Comparison of ENCODE assay signal across 17 cellular contexts in the genomic region with DNA sequence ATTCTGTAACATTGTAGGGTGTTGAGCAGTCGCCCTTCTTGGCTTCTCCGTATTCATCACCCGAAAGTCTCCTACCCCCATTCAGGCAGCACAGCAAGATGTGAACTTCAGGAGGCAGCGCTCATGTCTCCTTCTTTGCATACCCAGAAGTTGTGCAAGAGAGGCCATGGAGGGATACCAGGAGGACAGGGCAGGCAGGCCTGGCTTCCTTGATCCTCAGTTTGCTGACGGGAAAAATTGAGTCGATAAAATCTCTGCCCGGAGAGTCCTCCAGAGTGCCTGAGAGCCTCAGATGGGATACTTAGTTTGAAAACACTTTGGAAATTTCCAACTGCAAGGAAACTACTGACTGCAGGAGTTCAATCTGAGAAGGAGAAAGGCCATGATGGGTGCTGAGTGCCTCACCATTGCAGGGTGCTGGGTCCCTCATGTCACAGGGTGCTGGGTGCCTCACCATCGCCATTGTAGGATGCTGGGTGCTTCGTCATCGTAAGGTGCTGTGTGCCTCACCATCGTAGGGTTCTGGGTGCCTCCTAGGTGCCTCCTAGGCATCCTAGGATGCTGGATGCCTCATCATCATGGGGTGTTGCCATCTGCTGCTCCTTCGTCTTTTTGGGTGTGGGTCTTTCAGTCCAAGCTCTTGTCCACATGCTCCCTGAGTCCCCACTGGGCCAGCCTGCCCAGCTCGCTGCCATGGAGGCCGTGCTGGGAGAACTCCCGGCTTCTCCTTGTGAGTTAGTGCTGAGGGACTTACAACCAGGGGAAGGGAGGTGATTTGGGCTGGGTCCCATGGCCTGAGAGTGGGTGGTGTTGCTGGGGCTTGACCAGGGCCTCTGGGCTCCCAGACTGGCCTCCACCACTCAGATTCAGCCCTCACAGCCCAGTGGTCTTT.
DNase-seq lines count a peak whose midpoint lies in the region; TF ChIP-seq lines count a peak whose summit lies in the region.
"Had no signal": no experiment of that assay in that cellular context is flagged by ENCODE, and none has a peak within 500 bp of the region (broad histone marks: within the 10 kb centered on the region; RNA-seq: fewer than 3 reads in every experiment).

No MANE protein-coding gene starts in this region.

- H2BK120ac ChIP-seq in trophoblast cell (ENCODE audit: insufficient read depth, low read length, poor library complexity): peak overlapping the region; percentile 85

- peak overlapping the region; percentile 51 for H2BK12ac ChIP-seq in trophoblast cell (ENCODE audit: low read length)

- no peak overlapping the region for H3K23ac ChIP-seq in trophoblast cell (ENCODE audit: low read length)

- no peak overlapping the region for H3K4me2 ChIP-seq in trophoblast cell (ENCODE audit: low read length)
- H3K4me2 ChIP-seq: A549, BLaER1, GM23338 had no signal

- peak overlapping the region; percentile 77 for H3K18ac ChIP-seq in trophoblast cell (ENCODE audit: low read length)

- H3K9me3 Mint-ChIP-seq in endodermal cell: peaks cover 2% of the 10 kb centered on the region

- peak overlapping the region; percentile 1 for H3K4ac ChIP-seq in trophoblast cell (ENCODE audit: low read depth, low read length)

- peaks cover 37% of the 10 kb centered on the region for H3K79me1 ChIP-seq in trophoblast cell (ENCODE audit: low read length)

- H3K9ac ChIP-seq in endodermal cell (ENCODE audit: extremely low read depth, low read length, poor library complexity, severe bottlenecking) (no peak overlapping the region), trophoblast cell (ENCODE audit: low read length) (no peak overlapping the region)
- H3K9ac ChIP-seq: BLaER1 had no signal

- no peak overlapping the region for H4K12ac ChIP-seq in trophoblast cell (ENCODE audit: low read depth, low read length)

- no peak overlapping the region for H3K27ac Mint-ChIP-seq in endodermal cell
- H3K27ac Mint-ChIP-seq: CD4-positive, alpha-beta memory T cell; GM23338 had no signal

- H3K14ac ChIP-seq in trophoblast cell (ENCODE audit: low read length): peak overlapping the region; percentile 75

- H3K79me2 ChIP-seq in trophoblast cell (ENCODE audit: control insufficient read depth, insufficient read depth, low read length, poor library complexity): peaks cover 5% of the 10 kb centered on the region

- intact Hi-C loops in esophagus muscularis mucosa (cut with DNase I): no loop called here

- TF ChIP-seq CTCF in endodermal cell (conservative IDR thresholded peaks at IDR 0.05): no peak
- no peak for TF ChIP-seq CTCF in esophagus muscularis mucosa (IDR thresholded peaks at IDR 0.05)

- WGBS in endodermal cell (ENCODE audit: insufficient coverage in 1 of 2, insufficient read length in 1 of 2), 2 experiments: 90 to 98% methylated on average over 10 to 15 of the region's 15 CpGs
- WGBS in trophoblast cell (ENCODE audit: extremely low coverage, insufficient coverage, insufficient read length): no CpG with 5 or more reads among the region's 15 CpGs
- 96% methylated on average over 15 of the region's 15 CpGs for WGBS in esophagus muscularis mucosa

- TF ChIP-seq POLR2A in esophagus muscularis mucosa (IDR thresholded peaks at IDR 0.05; ENCODE audit: low read depth): no peak

- H3K27me3 ChIP-seq in endodermal cell (ENCODE audit: control insufficient read depth, insufficient read depth, low read length, poor library complexity, severe bottlenecking): no peaks in the 10 kb centered on the region
- no peaks in the 10 kb centered on the region for H3K27me3 ChIP-seq in trophoblast cell (ENCODE audit: insufficient read depth, low read length)
- H3K27me3 ChIP-seq in esophagus muscularis mucosa: no peaks in the 10 kb centered on the region
- H3K27me3 ChIP-seq: BLaER1 had no signal

- no peaks in the 10 kb centered on the region for H3K4me1 ChIP-seq in endodermal cell (ENCODE audit: control insufficient read depth, insufficient read depth, low read length)
- H3K4me1 ChIP-seq in trophoblast cell (ENCODE audit: control insufficient read depth in 1 of 2, insufficient read depth in 2 of 2, low read length in 2 of 2): peaks cover 19 to 30% of the 10 kb centered on the region in 2 experiments
- H3K4me1 ChIP-seq in esophagus muscularis mucosa: peaks cover 23 to 32% (median 25%) of the 10 kb centered on the region in 4 donors
- H3K4me1 ChIP-seq: A549, BLaER1 had no signal

- no peak overlapping the region for H3K4me3 Mint-ChIP-seq in endodermal cell
- H3K4me3 Mint-ChIP-seq: CD14-positive monocyte; CD4-positive, alpha-beta memory T cell; GM23338 had no signal

- DNase-seq in activated CD8-positive, alpha-beta memory T cell treated with anti-CD3 and anti-CD28 coated beads for 24 hours: peak; percentile 37
- no peak for DNase-seq in activated CD8-positive, alpha-beta memory T cell treated with anti-CD3 and anti-CD28 coated beads, Interleukin-2, amount 50 U/mL, for 48 hours
- DNase-seq in endodermal cell (peak; percentile 19), trophoblast cell (peak; percentile 88 to 94), HuH-7.5 (ENCODE audit: low spot score) (no peak), esophagus muscularis mucosa (ENCODE audit: extremely low spot score) (no peak), NCI-H345 (lab: John Stamatoyannopoulos, UW) (no peak)
- DNase-seq: CD4-positive, alpha-beta memory T cell; DMS153; DMS79; GDM1; H7 had no signal

- H3K27me3 Mint-ChIP-seq in endodermal cell (ENCODE audit: insufficient read depth): no peaks in the 10 kb centered on the region
- H3K27me3 Mint-ChIP-seq: CD4-positive, alpha-beta memory T cell had no signal

- H2BK5ac ChIP-seq in trophoblast cell (ENCODE audit: low read depth, low read length, poor library complexity): peak overlapping the region; percentile 63

- peak overlapping the region; percentile 34 for H4K8ac ChIP-seq in trophoblast cell (ENCODE audit: low read depth, low read length)

- H3K36me3 Mint-ChIP-seq in endodermal cell (ENCODE audit: low read depth): no peaks in the 10 kb centered on the region
- H3K36me3 Mint-ChIP-seq: CD14-positive monocyte; CD4-positive, alpha-beta memory T cell had no signal

- no peaks in the 10 kb centered on the region for H3K4me1 Mint-ChIP-seq in endodermal cell
- H3K4me1 Mint-ChIP-seq: CD14-positive monocyte; CD4-positive, alpha-beta memory T cell; GM23338 had no signal

- H2AFZ ChIP-seq in trophoblast cell (ENCODE audit: insufficient read depth, low read length, poor library complexity): peak overlapping the region; percentile 44
- H2AFZ ChIP-seq: GM23338 had no signal

- no peak for TF ChIP-seq EP300 in esophagus muscularis mucosa (IDR thresholded peaks at IDR 0.05)

- H3K9me3 ChIP-seq in endodermal cell (ENCODE audit: control insufficient read depth, low read length) (no peaks in the 10 kb centered on the region), trophoblast cell (ENCODE audit: insufficient read depth, low read depth, low read length) (peaks cover 3% of the 10 kb centered on the region), esophagus muscularis mucosa (peaks cover 0 to 6% (median 0%) of the 10 kb centered on the region in 4 donors)
- H3K9me3 ChIP-seq: BLaER1 had no signal

- H3K27ac ChIP-seq in endodermal cell (ENCODE audit: low read depth, low read length) (no peak overlapping the region), trophoblast cell (ENCODE audit: low read depth, low read length) (peak overlapping the region; percentile 50), esophagus muscularis mucosa (replicated peaks in 1 of 4) (no peak overlapping the region)
- H3K27ac ChIP-seq: 22Rv1, A549, BLaER1 had no signal

- H4K91ac ChIP-seq in trophoblast cell (ENCODE audit: low read depth, low read length): peak overlapping the region; percentile 82

- H2AK5ac ChIP-seq in trophoblast cell (ENCODE audit: low read length): peak overlapping the region; percentile 71

- H3K4me3 ChIP-seq in endodermal cell (ENCODE audit: low read length) (no peak overlapping the region), trophoblast cell (ENCODE audit: low read depth, low read length) (no peak overlapping the region), esophagus muscularis mucosa (no peak overlapping the region)
- H3K4me3 ChIP-seq: A549, BLaER1, GM23338 had no signal

- H3K36me3 ChIP-seq in endodermal cell (ENCODE audit: control insufficient read depth, insufficient read depth, low read length) (no peaks in the 10 kb centered on the region), trophoblast cell (ENCODE audit: control insufficient read depth in 1 of 2, insufficient read depth in 2 of 2, low read length in 2 of 2) (peaks cover 0 to 1% of the 10 kb centered on the region in 2 experiments), esophagus muscularis mucosa (no peaks in the 10 kb centered on the region)
- H3K36me3 ChIP-seq: BLaER1 had no signal

Comparison
In these comparisons a context has a peak if more than half of its experiments do, and no peak if none do; other contexts are left out.
1. DNase-seq: peak in activated CD8-positive, alpha-beta memory T cell treated with anti-CD3 and anti-CD28 coated beads for 24 hours (single experiment), endodermal cell (single experiment) and trophoblast cell (2 of 2); none in activated CD8-positive, alpha-beta memory T cell treated with anti-CD3 and anti-CD28 coated beads, Interleukin-2, amount 50 U/mL, for 48 hours (single experiment), HuH-7.5 (single experiment), esophagus muscularis mucosa (single experiment) and NCI-H345 (single experiment).